In the genomic region with DNA sequence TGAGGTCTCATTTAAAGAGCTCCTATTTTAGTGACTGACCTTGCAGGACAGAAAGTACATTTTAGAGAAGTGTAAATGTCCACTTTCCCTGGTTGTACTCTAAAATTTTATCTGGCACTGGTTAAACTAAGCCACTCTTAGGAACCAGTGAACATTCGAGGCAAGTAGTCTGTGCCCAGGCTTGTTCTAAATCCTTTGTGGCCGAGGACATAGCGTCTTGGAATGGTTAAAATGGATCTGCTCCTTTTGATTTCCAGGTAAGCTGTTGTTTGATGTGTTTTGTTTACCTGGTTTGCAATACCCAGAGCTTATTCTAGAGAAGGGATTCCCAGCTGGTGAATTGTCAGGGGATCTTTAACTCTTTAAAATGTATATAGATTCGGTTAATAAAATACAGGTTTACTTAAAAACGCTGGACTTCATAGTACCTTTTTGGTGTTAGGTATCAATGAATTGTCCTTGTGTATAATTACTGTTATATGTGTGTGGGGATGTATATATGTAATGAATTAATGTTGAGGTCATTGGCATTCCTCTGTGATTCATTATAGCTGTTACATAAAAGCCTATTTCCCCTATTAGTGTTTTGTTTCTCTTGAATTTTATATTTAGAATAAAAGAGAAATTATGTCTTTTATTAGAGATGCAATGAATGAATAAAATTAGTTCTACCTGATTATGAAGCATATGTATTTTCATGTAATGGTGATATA, we compare ENCODE assay signal across 29 cellular contexts. TPM values are rescaled to one million over a fixed set of nuclear protein-coding genes. Genes with fewer than 3 reads are reported as not detected.
DNase-seq lines count a peak whose midpoint lies in the region; FAIRE-seq and TF ChIP-seq lines count a peak whose summit lies in the region.
"Had no signal": no experiment of that assay in that cellular context is flagged by ENCODE, and none has a peak within 500 bp of the region (broad histone marks: within the 10 kb centered on the region; RNA-seq: fewer than 3 reads in every experiment).

No MANE protein-coding gene starts in this region.

- CTCF ChIA-PET in HEK293 (lab: Yijun Ruan, JAX) = interaction anchor here (0.6 to 2.4 kb wide), 4 partner anchors 32 to 108 kb away, joined by 3 to 6 read pairs (median 4); no protein-coding TSS in a partner anchor

- H3K36me3 ChIP-seq in HEK293 (ENCODE audit: control insufficient read depth in 2 of 2, insufficient read depth in 1 of 2, low read length in 2 of 2) = no peaks in the 10 kb centered on the region
- H3K36me3 ChIP-seq in keratinocyte (ENCODE audit: control insufficient read depth in 2 of 2, extremely low read depth in 1 of 2, insufficient read depth in 2 of 2, low read length in 2 of 2) = peaks cover 0 to 2% of the 10 kb centered on the region in 2 experiments
- no peaks in the 10 kb centered on the region for H3K36me3 ChIP-seq in hepatocyte (replicated peaks; ENCODE audit: insufficient read depth, low read depth)
- H3K36me3 ChIP-seq: heart left ventricle, prostate gland, tibial nerve had no signal

- peak; percentile 53 for FAIRE-seq in keratinocyte (lab: Jason Lieb, UNC)

- H3K4me3 ChIP-seq in HEK293 (ENCODE audit: low read depth, low read length) (no peak overlapping the region), keratinocyte (ENCODE audit: control insufficient read depth in 2 of 3, extremely low read depth in 1 of 3, insufficient read depth in 2 of 3, low read depth in 1 of 3, low read length in 3 of 3) (peak overlapping the region in 2 of 3 experiments; percentile 49 to 54), hepatocyte (no peak overlapping the region)
- H3K4me3 ChIP-seq: BLaER1 treated with 17β-estradiol and CSF1 and Interleukin-3, amounts not matched to agents 10 nM and 100 nM; coronary artery; heart left ventricle; prostate gland; tibial nerve had no signal

- peak overlapping the region; percentile 4 to 56 (median 23) for H3K27ac Mint-ChIP-seq in brain
- H3K27ac Mint-ChIP-seq: activated CD4-positive, alpha-beta memory T cell treated with anti-CD3 and anti-CD28 coated beads for 36 hours; activated naive CD4-positive, alpha-beta T cell treated with anti-CD3 and anti-CD28 coated beads, Interleukin-2, amount 50 U/mL, for 24 hours; activated T-helper 2 cell treated with anti-CD3 and anti-CD28 coated beads, Interferon-gamma antibody, Interleukin-2, Interleukin-4, amounts not matched to agents 10 μg/mL and 5 μg/mL and 100 μg/mL, durations not matched to agents 14 hours and 24 hours and 36 hours; T-helper 2 cell treated with Interferon-gamma antibody and Interleukin-4, amounts not matched to agents 5 μg/mL and 100 μg/mL, for 36 hours had no signal

- no peaks in the 10 kb centered on the region for H3K9me3 ChIP-seq in HEK293 (ENCODE audit: control insufficient read depth, insufficient read depth, low read depth, low read length)
- no peaks in the 10 kb centered on the region for H3K9me3 ChIP-seq in keratinocyte (ENCODE audit: control insufficient read depth, low read depth, low read length)
- H3K9me3 ChIP-seq in hepatocyte (ENCODE audit: low read depth) = no peaks in the 10 kb centered on the region
- H3K9me3 ChIP-seq: heart left ventricle, prostate gland, tibial nerve had no signal

- peak overlapping the region; percentile 59 for H3K9ac ChIP-seq in keratinocyte (ENCODE audit: control insufficient read depth, extremely low read depth, insufficient read depth, low read length)
- H3K9ac ChIP-seq: BLaER1 treated with 17β-estradiol and CSF1 and Interleukin-3, amounts not matched to agents 10 nM and 100 nM had no signal

- H3K36me3 Mint-ChIP-seq in brain = peaks cover 48% of the 10 kb centered on the region

- H2AFZ ChIP-seq in keratinocyte (ENCODE audit: control insufficient read depth, low read length) (no peak overlapping the region), hepatocyte (no peak overlapping the region)

- no peak overlapping the region for H3K4me3 Mint-ChIP-seq in brain
- H3K4me3 Mint-ChIP-seq: activated CD4-positive, alpha-beta memory T cell treated with anti-CD3 and anti-CD28 coated beads for 36 hours; naive B cell; T-helper 2 cell treated with Interferon-gamma antibody and Interleukin-4, amounts not matched to agents 5 μg/mL and 100 μg/mL, for 36 hours had no signal

- peak overlapping the region; percentile 75 for H3K4me2 ChIP-seq in keratinocyte (ENCODE audit: control insufficient read depth, extremely low read depth, insufficient read depth, low read depth, low read length)
- H3K4me2 ChIP-seq in hepatocyte = no peak overlapping the region
- H3K4me2 ChIP-seq: BLaER1 treated with 17β-estradiol and CSF1 and Interleukin-3, amounts not matched to agents 10 nM and 100 nM had no signal

- H3K9me3 Mint-ChIP-seq in brain = peaks cover 0 to 9% (median 4%) of the 10 kb centered on the region in 5 experiments
- H3K9me3 Mint-ChIP-seq: activated naive CD4-positive, alpha-beta T cell treated with anti-CD3 and anti-CD28 coated beads, Interleukin-2, amount 50 U/mL, for 24 hours had no signal

- H3K27me3 ChIP-seq in keratinocyte (ENCODE audit: control insufficient read depth, extremely low read depth, insufficient read depth, low read length) (no peaks in the 10 kb centered on the region), hepatocyte (no peaks in the 10 kb centered on the region)
- H3K27me3 ChIP-seq: BLaER1 treated with 17β-estradiol and CSF1 and Interleukin-3, amounts not matched to agents 10 nM and 100 nM; heart left ventricle; tibial nerve had no signal

- dilution Hi-C loops in keratinocyte (cut with MboI; ENCODE audit: extremely low pct_ligation_motif_present, low sequenced_read_pairs) = no loop called here

- H3K4me1 ChIP-seq in HEK293 (ENCODE audit: control insufficient read depth, insufficient read depth, low read length) (peaks cover 11% of the 10 kb centered on the region), keratinocyte (ENCODE audit: control insufficient read depth, extremely low read depth, insufficient read depth, low read length) (peaks cover 69% of the 10 kb centered on the region), hepatocyte (ENCODE audit: insufficient read depth) (peaks cover 14% of the 10 kb centered on the region)

- 69% methylated on average over 5 of the region's 5 CpGs for WGBS in hepatocyte (ENCODE audit: low lambda C conversion rate, missing lambda C conversion rate)

- H3K27ac ChIP-seq in HEK293 (ENCODE audit: extremely low read depth, low read depth, low read length) = no peak overlapping the region
- peak overlapping the region; percentile 84 for H3K27ac ChIP-seq in keratinocyte (ENCODE audit: control insufficient read depth, insufficient read depth, low read length)
- no peak overlapping the region for H3K27ac ChIP-seq in hepatocyte
- H3K27ac ChIP-seq: BLaER1 treated with 17β-estradiol and CSF1 and Interleukin-3, amounts not matched to agents 10 nM and 100 nM; coronary artery; heart left ventricle; prostate gland; tibial nerve had no signal

- H3K9me1 ChIP-seq in keratinocyte (ENCODE audit: control insufficient read depth, extremely low read depth, insufficient read depth, low read length) = no peaks in the 10 kb centered on the region

- TF ChIP-seq CTCF in HEK293 (tag by site-specific recombination; IDR thresholded peaks at IDR 0.05) (no peak), brain (conservative IDR thresholded peaks at IDR 0.05) (no peak), keratinocyte (optimal IDR thresholded peaks at IDR 0.05 in 1 of 3, IDR thresholded peaks at IDR 0.05 in 1 of 3, conservative IDR thresholded peaks at IDR 0.05 in 1 of 3; ENCODE audit: extremely low read depth in 1 of 3, insufficient read depth in 2 of 3, low read length in 3 of 3) (no peak), hepatocyte (IDR thresholded peaks at IDR 0.05; ENCODE audit: poor library complexity) (no peak)

- no peaks in the 10 kb centered on the region for H3K27me3 Mint-ChIP-seq in brain
- H3K27me3 Mint-ChIP-seq: activated CD4-positive, alpha-beta memory T cell treated with anti-CD3 and anti-CD28 coated beads for 36 hours; activated naive CD4-positive, alpha-beta T cell treated with anti-CD3 and anti-CD28 coated beads, Interleukin-2, amount 50 U/mL, for 24 hours; naive B cell had no signal

- peak; percentile 45 for DNase-seq in ELR (ENCODE audit: low read depth)
- no peak for DNase-seq in keratinocyte (ENCODE audit: low read depth, low spot score)
- no peak for DNase-seq in GOT3 (lab: John Stamatoyannopoulos, UW)
- DNase-seq in hepatocyte (ENCODE audit: low spot score) = no peak
- DNase-seq in NCI-H774 (lab: John Stamatoyannopoulos, UW) = no peak
- DNase-seq: activated CD4-positive, alpha-beta memory T cell treated with anti-CD3 and anti-CD28 coated beads for 36 hours; activated CD4-positive, alpha-beta T cell treated with anti-CD3 and anti-CD28 coated beads for 1 hour; amygdala; DMS153; effector memory CD4-positive, alpha-beta T cell; GF-D8; heart left ventricle; midbrain; naive B cell; NCI-H2029; NCI-H2227 treated with DMSO at 0.1 percent for 48 hours; NCI-H526; SHP77; stimulated activated CD4-positive, alpha-beta T cell treated with anti-CD3 and anti-CD28 coated beads, Interleukin-12 subunit alpha, Interleukin-12 subunit beta, amount 100 ng/mL, for 4 hours; stimulated activated CD4-positive, alpha-beta T cell treated with anti-CD3 and anti-CD28 coated beads, Interleukin-2, amount 100 ng/mL, for 48 hours had no signal

- POLR2A ChIA-PET in HEK293 (lab: Yijun Ruan, JAX) = no interaction called here

- H4K20me1 ChIP-seq in keratinocyte (ENCODE audit: control insufficient read depth, extremely low read depth, insufficient read depth, low read length) = no peaks in the 10 kb centered on the region
- H4K20me1 ChIP-seq in hepatocyte (ENCODE audit: insufficient read depth, poor library complexity, severe bottlenecking) = peaks cover 36% of the 10 kb centered on the region

- H3K9me2 ChIP-seq in hepatocyte (replicated peaks; ENCODE audit: insufficient read depth) = no peaks in the 10 kb centered on the region

- H3K4me1 Mint-ChIP-seq in brain = peaks cover 42% of the 10 kb centered on the region

- H3K79me2 ChIP-seq in keratinocyte (ENCODE audit: control insufficient read depth, insufficient read depth, low read length) = peaks cover 95% of the 10 kb centered on the region
- H3K79me2 ChIP-seq in hepatocyte = peaks cover 99% of the 10 kb centered on the region

TF ChIP-seq in HEK293, 187 proteins besides CTCF, POLR2A, EP300 and RAD21 (continues in another document):
- TF ChIP-seq ZBTB48 (tag by site-specific recombination; IDR thresholded peaks at IDR 0.05) (peak; percentile 70; the same call in 1 of the 2 replicates), ZNF121 (tag by site-specific recombination; IDR thresholded peaks at IDR 0.05) (no peak), ZNF626 (tag by site-specific recombination; IDR thresholded peaks at IDR 0.05) (no peak)

RNA-seq across cellular contexts. Expression of gene SNX9, which starts 15.8 kb away (rescaled TPM):
- 15.9 TPM for polyA plus RNA-seq in brain (ENCODE audit: insufficient read depth, low read depth, low replicate concordance)
- polyA plus RNA-seq in keratinocyte = 25.3 to 40.9 TPM (median 37.8 TPM) in 3 replicates
- 94.9 TPM for polyA plus RNA-seq in keratinocyte (2011; ENCODE audit: low read depth)
- polyA plus RNA-seq in keratinocyte (2011; cell fraction: cytosol; rRNA removed) = 27.6 and 39.1 TPM in 2 replicates
- 40.1 and 44.8 TPM in 2 replicates for polyA plus RNA-seq in keratinocyte (2011; cell fraction: nucleus; rRNA removed)
- polyA plus RNA-seq in keratinocyte (2012; ENCODE audit: low replicate concordance) = 28.5 and 30.4 TPM in 2 replicates
- polyA minus RNA-seq in keratinocyte = 11.9 to 25.8 TPM (median 19.3 TPM) in 3 replicates
- 22.8 TPM for polyA minus RNA-seq in keratinocyte (2011; cell fraction: cytosol; rRNA and poly(A)+ RNA removed)
- 19.0 and 28.6 TPM in 2 replicates for polyA minus RNA-seq in keratinocyte (2011; cell fraction: nucleus; rRNA and poly(A)+ RNA removed)
- 32.8 and 34.7 TPM in 2 replicates for total RNA-seq in hepatocyte
- polyA plus RNA-seq in hepatocyte = 28.7 and 34.1 TPM in 2 replicates

Comparison
In these comparisons a context has a peak if more than half of its experiments do, and no peak if none do; other contexts are left out.
1. H3K4me3 ChIP-seq: peak in keratinocyte (2 of 3); none in HEK293 (single experiment) and hepatocyte (single experiment).